Comparison of ENCODE assay signal across 7 cellular contexts in the genomic region with DNA sequence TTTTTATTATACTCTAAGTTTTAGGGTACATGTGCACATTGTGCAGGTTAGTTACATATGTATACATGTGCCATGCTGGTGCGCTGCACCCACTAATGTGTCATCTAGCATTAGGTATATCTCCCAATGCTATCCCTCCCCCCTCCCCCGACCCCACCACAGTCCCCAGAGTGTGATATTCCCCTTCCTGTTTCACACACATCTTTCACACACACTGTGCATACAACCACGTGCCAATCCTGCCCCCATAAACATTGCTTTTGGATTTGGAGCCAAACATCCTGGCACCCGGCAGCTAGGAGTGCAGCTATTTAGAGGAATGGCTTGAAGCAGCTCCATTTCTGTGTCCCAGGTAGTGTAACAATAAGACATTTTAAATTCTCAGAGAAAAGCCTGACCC. TPM values are rescaled to one million over a fixed set of nuclear protein-coding genes. Genes with fewer than 3 reads are reported as not detected.
DNase-seq lines count a peak whose midpoint lies in the region; ATAC-seq and TF ChIP-seq lines count a peak whose summit lies in the region.
"Not testable (repeated sequence)": the region's sequence is repeated elsewhere in the genome, so short reads cannot be mapped to it uniquely, and the experiment has no call there.
"Had no signal": no experiment of that assay in that cellular context is flagged by ENCODE, and none has a peak within 500 bp of the region (broad histone marks: within the 10 kb centered on the region; RNA-seq: fewer than 3 reads in every experiment).

No MANE protein-coding gene starts in this region.

- peak; percentile 52 to 85 (median 55) for ATAC-seq in natural killer cell

- not testable (repeated sequence) for H3K9me3 Mint-ChIP-seq in immature natural killer cell, natural killer cell

- peak; percentile 9 to 22 (median 13) for DNase-seq in immature natural killer cell
- DNase-seq in natural killer cell, result not testable (repeated sequence)

- H3K27me3 Mint-ChIP-seq in immature natural killer cell (ENCODE audit: low read depth in 3 of 3); natural killer cell (ENCODE audit: low read depth in 2 of 2): not testable (repeated sequence)

- not testable (repeated sequence) for TF ChIP-seq CTCF in natural killer cell (IDR thresholded peaks at IDR 0.05)

- H3K4me3 Mint-ChIP-seq in immature natural killer cell (peak overlapping the region; percentile 5 to 64 (median 44)), natural killer cell (peak overlapping the region; percentile 42)

- not testable (repeated sequence) for H3K4me1 Mint-ChIP-seq in immature natural killer cell, natural killer cell

- not testable (repeated sequence) for H3K36me3 Mint-ChIP-seq in immature natural killer cell, natural killer cell

- intact Hi-C loops in natural killer cell (cut with micrococcal nuclease), result not testable (repeated sequence)

- not testable (repeated sequence) for H3K27ac Mint-ChIP-seq in immature natural killer cell, natural killer cell

RNA-seq across cellular contexts. Expression of gene FAM72D, which starts 51.4 kb away (rescaled TPM):
- under 1 TPM in 1 of 3 donors, not detected in 2; 0.16 TPM for polyA plus RNA-seq in immature natural killer cell
- under 1 TPM in 1 of 3 donors, not detected in 2; 0.39 TPM for total RNA-seq in natural killer cell
- total RNA-seq: CD4-positive, alpha-beta memory T cell; CD4-positive, alpha-beta T cell; CD4-positive, CD25-positive, alpha-beta regulatory T cell; CD8-positive, alpha-beta T cell had no signal
- polyA plus RNA-seq: CD4-positive, alpha-beta memory T cell; CD8-positive, alpha-beta memory T cell had no signal

RNA-seq across cellular contexts. Expression of gene SRGAP2B, which starts 52.0 kb away (rescaled TPM):
- 1 to 10 TPM in 1 of 3 donors, under 1 TPM in 2; 0.29 to 1.2 (median 0.69) TPM for polyA plus RNA-seq in immature natural killer cell
- total RNA-seq in natural killer cell, result 10 to 100 TPM; 11.9 to 21.3 (median 18.2) TPM
